In genomic region chr12:50728841-50729240, GRCh38 we compare ENCODE assay signal across 22 cellular contexts. TPM values are rescaled to one million over a fixed set of nuclear protein-coding genes. Genes with fewer than 3 reads are reported as not detected.
DNase-seq lines count a peak whose midpoint lies in the region; ATAC-seq, FAIRE-seq and TF ChIP-seq lines count a peak whose summit lies in the region.
"Had no signal": no experiment of that assay in that cellular context is flagged by ENCODE, and none has a peak within 500 bp of the region (broad histone marks: within the 10 kb centered on the region; RNA-seq: fewer than 3 reads in every experiment).

No MANE protein-coding gene starts in this region.

- H3K9me3 Mint-ChIP-seq in astrocyte (ENCODE audit: unreplicated experiment), result no peaks in the 10 kb centered on the region
- H3K9me3 Mint-ChIP-seq in stimulated activated effector memory CD8-positive, alpha-beta T cell treated with anti-CD3 and anti-CD28 coated beads, Interleukin-12 subunit alpha, Interleukin-12 subunit beta, amount 100 ng/mL, for 72 hours, result no peaks in the 10 kb centered on the region
- H3K9me3 Mint-ChIP-seq: CD4-positive, alpha-beta memory T cell had no signal

- H3K27me3 ChIP-seq in astrocyte (ENCODE audit: insufficient read depth, low read length), result no peaks in the 10 kb centered on the region
- no peaks in the 10 kb centered on the region for H3K27me3 ChIP-seq in dorsolateral prefrontal cortex
- H3K27me3 ChIP-seq: SJCRH30 had no signal

- no peak overlapping the region for H3K4me2 ChIP-seq in astrocyte (ENCODE audit: low read length)

- H2AFZ ChIP-seq in astrocyte (ENCODE audit: low read depth, low read length), result no peak overlapping the region

- no peaks in the 10 kb centered on the region for H3K27me3 Mint-ChIP-seq in astrocyte (ENCODE audit: low read depth, unreplicated experiment)
- H3K27me3 Mint-ChIP-seq: CD4-positive, alpha-beta memory T cell had no signal

- no peaks in the 10 kb centered on the region for H3K79me2 ChIP-seq in astrocyte (ENCODE audit: insufficient read depth, low read length)

- TF ChIP-seq CTCF in astrocyte (IDR thresholded peaks at IDR 0.05; ENCODE audit: insufficient read depth, low read depth, low read length) (no peak), dorsolateral prefrontal cortex (IDR thresholded peaks at IDR 0.05 in 54 of 56, conservative IDR thresholded peaks at IDR 0.05 in 2 of 56; ENCODE audit: low read depth in 1 of 56, partially characterized antibody in 56 of 56) (no peak)

- peaks cover 31% of the 10 kb centered on the region for H3K36me3 ChIP-seq in astrocyte (ENCODE audit: insufficient read depth, low read length)

- peak overlapping the region; percentile 11 for H3K27ac Mint-ChIP-seq in astrocyte (ENCODE audit: unreplicated experiment)
- peak overlapping the region; percentile 9 for H3K27ac Mint-ChIP-seq in stimulated activated effector memory CD8-positive, alpha-beta T cell treated with anti-CD3 and anti-CD28 coated beads, Interleukin-12 subunit alpha, Interleukin-12 subunit beta, amount 100 ng/mL, for 72 hours

- H3K4me1 Mint-ChIP-seq in astrocyte (ENCODE audit: low read depth, unreplicated experiment), result peaks cover 8% of the 10 kb centered on the region
- H3K4me1 Mint-ChIP-seq in stimulated activated effector memory CD8-positive, alpha-beta T cell treated with anti-CD3 and anti-CD28 coated beads, Interleukin-12 subunit alpha, Interleukin-12 subunit beta, amount 100 ng/mL, for 72 hours, result no peaks in the 10 kb centered on the region

- DNase-seq in NCI-H446 treated with DMSO at 0.1 percent for 48 hours (lab: John Stamatoyannopoulos, UW) (peak; percentile 49), astrocyte (ENCODE audit: low read depth) (no peak), dorsolateral prefrontal cortex (peak in 1 of 10 donors; percentile 81), frontal cortex (ENCODE audit: low spot score in 2 of 2) (no peak), H4 (ENCODE audit: low spot score) (no peak)
- DNase-seq in stimulated activated effector memory CD8-positive, alpha-beta T cell treated with anti-CD3 and anti-CD28 coated beads, Interleukin-12 subunit alpha, Interleukin-12 subunit beta, amount 100 ng/mL, for 72 hours (ENCODE audit: low spot score in 2 of 2), result no peak
- DNase-seq: CD4-positive, alpha-beta memory T cell; COR-L47; GF-D8; NCI-H1092 treated with DMSO at 0.1 percent for 48 hours; NCI-H1436 treated with DMSO at 0.1 percent for 48 hours; NCI-H1930; NCI-H2107; NCI-H524 treated with DMSO at 0.1 percent for 48 hours; NCI-H774; PC-3; SJCRH30 had no signal

- intact Hi-C loops in dorsolateral prefrontal cortex (cut with DNase I), result no loop called here

- H4K20me1 ChIP-seq in astrocyte (ENCODE audit: insufficient read depth, low read length), result peaks cover 4% of the 10 kb centered on the region

- no peak for FAIRE-seq in astrocyte (lab: Jason Lieb, UNC)
- no peak for FAIRE-seq in frontal cortex (lab: Jason Lieb, UNC)
- FAIRE-seq: GM12891, H1 had no signal

- H3K4me1 ChIP-seq in astrocyte (ENCODE audit: insufficient read depth, low read length), result peaks cover 6% of the 10 kb centered on the region
- H3K4me1 ChIP-seq: SJCRH30 had no signal

- H3K27ac ChIP-seq in astrocyte (ENCODE audit: low read depth, low read length) (no peak overlapping the region), dorsolateral prefrontal cortex (peak overlapping the region in 35 of 59 donors; percentile 5 to 79 (median 39))
- H3K27ac ChIP-seq: SJCRH30 had no signal

- H3K9ac ChIP-seq in astrocyte (ENCODE audit: low read length), result no peak overlapping the region

- peaks cover 24% of the 10 kb centered on the region for H3K36me3 Mint-ChIP-seq in astrocyte (ENCODE audit: low read depth, unreplicated experiment)
- H3K36me3 Mint-ChIP-seq in stimulated activated effector memory CD8-positive, alpha-beta T cell treated with anti-CD3 and anti-CD28 coated beads, Interleukin-12 subunit alpha, Interleukin-12 subunit beta, amount 100 ng/mL, for 72 hours, result peaks cover 89% of the 10 kb centered on the region

- H3K4me3 ChIP-seq in astrocyte (ENCODE audit: insufficient read depth, low read depth, low read length), result no peak overlapping the region
- H3K4me3 ChIP-seq in dorsolateral prefrontal cortex, result no peak overlapping the region
- H3K4me3 ChIP-seq: SJCRH30 had no signal

- no peaks in the 10 kb centered on the region for H3K9me3 ChIP-seq in astrocyte (ENCODE audit: insufficient read depth, low read depth, low read length)
- H3K9me3 ChIP-seq: SJCRH30 had no signal

- H3K4me3 Mint-ChIP-seq in astrocyte (ENCODE audit: unreplicated experiment), result no peak overlapping the region
- H3K4me3 Mint-ChIP-seq in stimulated activated effector memory CD8-positive, alpha-beta T cell treated with anti-CD3 and anti-CD28 coated beads, Interleukin-12 subunit alpha, Interleukin-12 subunit beta, amount 100 ng/mL, for 72 hours, result no peak overlapping the region
- H3K4me3 Mint-ChIP-seq: CD4-positive, alpha-beta memory T cell had no signal

- no peak for ATAC-seq in stimulated activated effector memory CD8-positive, alpha-beta T cell treated with anti-CD3 and anti-CD28 coated beads, Interleukin-12 subunit alpha, Interleukin-12 subunit beta, amount 100 ng/mL, for 72 hours
- ATAC-seq in GM18907 (IDR thresholded peaks at IDR 0.05; ENCODE audit: unreplicated experiment), result no peak
- ATAC-seq: HCT116, PC-3, SK-N-SH treated with all-trans-retinoic acid at 6 μM for 48 hours had no signal

RNA-seq across cellular contexts. Expression of gene ATF1, which starts 35.1 kb away (rescaled TPM):
- 23.3 and 25.0 TPM in 2 replicates for total RNA-seq in astrocyte
- total RNA-seq in dorsolateral prefrontal cortex, result 10 to 100 TPM; 11.9 to 34.8 (median 20.5) TPM
- 26.5 TPM for total RNA-seq in frontal cortex
- 21.2 and 33.1 TPM in 2 replicates for total RNA-seq in H4 (2014; rRNA removed; shearing (Covaris generic))
